In the genomic region with DNA sequence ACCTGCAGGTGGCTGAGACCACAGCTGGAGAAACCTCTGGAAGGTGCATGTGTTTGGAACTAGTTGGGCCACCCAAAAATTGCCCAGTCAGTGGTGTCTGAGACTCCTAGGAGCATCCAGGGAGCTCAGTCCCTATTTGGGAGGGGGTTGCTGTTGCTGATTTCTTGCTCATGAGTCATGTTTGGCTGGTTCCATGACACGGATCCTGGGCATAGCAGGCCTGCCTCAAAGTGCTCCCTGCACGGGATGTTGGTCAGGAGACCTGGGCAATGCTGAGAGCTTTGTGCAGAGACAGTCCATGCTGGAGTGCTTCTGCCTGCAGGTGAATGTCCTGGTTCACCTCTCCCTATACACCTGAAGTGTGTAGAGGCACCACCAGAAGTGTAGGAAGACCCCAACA, we compare ENCODE assay signal across 8 cellular contexts.
"Had no signal": no experiment of that assay in that cellular context is flagged by ENCODE, and none has a peak within 500 bp of the region (broad histone marks: within the 10 kb centered on the region; RNA-seq: fewer than 3 reads in every experiment).

No MANE protein-coding gene starts in this region.

- ATAC-seq: WTC11 had no signal

- H3K4me3 ChIP-seq: tibial artery, vagina had no signal

- H3K27me3 ChIP-seq: tibial artery, vagina had no signal

- H3K27ac ChIP-seq: tibial artery, vagina had no signal

- H3K9me3 ChIP-seq: tibial artery, vagina had no signal

- DNase-seq: activated CD4-positive, alpha-beta T cell treated with anti-CD3 and anti-CD28 coated beads, Interleukin-2, amount 10 ng/mL, durations not matched to agents 7 days and 5 days; activated CD8-positive, alpha-beta memory T cell treated with anti-CD3 and anti-CD28 coated beads for 24 hours; activated naive CD4-positive, alpha-beta T cell treated with Interleukin-2 at 50 U/mL for 16 hours; endodermal cell; erythroblast; tibial artery had no signal

- H3K36me3 ChIP-seq: vagina had no signal
